In the genomic region with DNA sequence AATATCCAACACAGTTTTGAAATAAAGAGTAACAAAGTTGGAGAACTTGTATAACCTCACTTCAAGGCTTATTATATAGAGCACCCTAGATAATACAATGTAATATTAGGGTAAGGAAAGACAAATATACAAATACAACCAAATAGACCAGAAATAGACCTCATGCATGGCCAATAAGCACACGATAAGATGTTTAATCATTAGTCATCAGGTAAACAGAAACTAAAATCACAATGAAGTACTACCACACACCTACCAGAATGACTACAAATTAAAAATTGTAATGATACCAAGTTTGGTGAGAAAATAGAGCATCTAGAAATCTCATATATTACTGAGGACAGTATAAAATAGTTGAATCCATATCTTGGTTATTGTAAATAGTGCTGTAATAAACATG, we compare ENCODE assay signal across 33 cellular contexts.
"Had no signal": no experiment of that assay in that cellular context is flagged by ENCODE, and none has a peak within 500 bp of the region (broad histone marks: within the 10 kb centered on the region; RNA-seq: fewer than 3 reads in every experiment).

No MANE protein-coding gene starts in this region.

- H3K4me3 ChIP-seq: MG63 had no signal

- DNase-seq: activated B cell treated with CpG ODN at 0.5 μM for 24 hours; activated CD4-positive, alpha-beta T cell treated with anti-CD3 and anti-CD28 coated beads, Interleukin-2, amount 10 ng/mL, durations not matched to agents 24 days and 14 days; activated CD4-positive, alpha-beta T cell treated with anti-CD3 and anti-CD28 coated beads, Interleukin-2, amount 50 U/mL, for 4 hours; activated CD8-positive, alpha-beta T cell treated with anti-CD3 and anti-CD28 coated beads for 36 hours; activated effector memory CD4-positive, alpha-beta T cell treated with anti-CD3 and anti-CD28 coated beads, Interleukin-2, amount 50 U/mL, for 16 hours; activated naive CD4-positive, alpha-beta T cell; activated naive CD4-positive, alpha-beta T cell treated with anti-CD3 and anti-CD28 coated beads, Interleukin-2, amount 50 U/mL, for 16 hours; activated naive CD8-positive, alpha-beta T cell treated with anti-CD3 and anti-CD28 coated beads for 36 hours; activated T-cell treated with anti-CD3 and anti-CD28 coated beads, Interleukin-2, amount 50 U/mL, for 1 hour; activated T-cell treated with anti-CD3 and anti-CD28 coated beads, Interleukin-2, amount 50 U/mL, for 72 hours; amniotic stem cell; aorta; brain microvascular endothelial cell; Kasumi-1; KG1; MG63; NCI-H1048; NCI-H1105 treated with DMSO at 0.1 percent for 48 hours; NCI-H1436; NCI-H1694; NCI-H1930; NCI-H2081 treated with DMSO at 0.1 percent for 48 hours; NCI-H345; NCI-H526; NCI-H748 treated with DMSO at 0.1 percent for 48 hours; NK-92 treated with Interleukin-12 subunit alpha and Interleukin-12 subunit beta, amount 100 ng/mL, for 24 hours; Right ventricle myocardium superior; SW 1271; T-helper 1 cell; T-helper 2 cell; T-helper 9 cell had no signal

- ATAC-seq: activated CD8-positive, alpha-beta T cell treated with anti-CD3 and anti-CD28 coated beads for 36 hours; activated T-cell treated with anti-CD3 and anti-CD28 coated beads, Interleukin-2, amount 50 U/mL, for 72 hours; activated T-helper 17 cell treated with anti-CD3 and anti-CD28 coated beads, Interleukin-2, amount 50 U/mL, for 72 hours had no signal

- H3K27ac ChIP-seq: brain microvascular endothelial cell, VCaP had no signal

- H3K36me3 ChIP-seq: brain microvascular endothelial cell, MG63 had no signal

- H3K4me1 Mint-ChIP-seq: activated B cell treated with CpG ODN at 0.5 μM for 24 hours; activated CD4-positive, alpha-beta T cell treated with anti-CD3 and anti-CD28 coated beads, Interleukin-2, amount 10 ng/mL, durations not matched to agents 24 days and 14 days; activated T-helper 17 cell treated with anti-CD3 and anti-CD28 coated beads, Interleukin-2, amount 50 U/mL, for 72 hours had no signal

- H3K36me3 Mint-ChIP-seq: activated naive CD8-positive, alpha-beta T cell treated with anti-CD3 and anti-CD28 coated beads for 36 hours had no signal

- H3K27ac Mint-ChIP-seq: activated B cell treated with CpG ODN at 0.5 μM for 24 hours; activated CD4-positive, alpha-beta T cell treated with anti-CD3 and anti-CD28 coated beads, Interleukin-2, amount 10 ng/mL, durations not matched to agents 24 days and 14 days; activated CD8-positive, alpha-beta T cell treated with anti-CD3 and anti-CD28 coated beads for 36 hours; activated naive CD8-positive, alpha-beta T cell treated with anti-CD3 and anti-CD28 coated beads for 36 hours; activated T-helper 17 cell treated with anti-CD3 and anti-CD28 coated beads, Interleukin-2, amount 50 U/mL, for 72 hours had no signal

- H3K9me3 Mint-ChIP-seq: activated B cell treated with CpG ODN at 0.5 μM for 24 hours; activated CD4-positive, alpha-beta T cell treated with anti-CD3 and anti-CD28 coated beads, Interleukin-2, amount 10 ng/mL, durations not matched to agents 24 days and 14 days; activated CD8-positive, alpha-beta T cell treated with anti-CD3 and anti-CD28 coated beads for 36 hours; activated naive CD8-positive, alpha-beta T cell treated with anti-CD3 and anti-CD28 coated beads for 36 hours; activated T-cell treated with anti-CD3 and anti-CD28 coated beads, Interleukin-2, amount 50 U/mL, for 72 hours; activated T-helper 17 cell treated with anti-CD3 and anti-CD28 coated beads, Interleukin-2, amount 50 U/mL, for 72 hours had no signal

- H3K27me3 ChIP-seq: brain microvascular endothelial cell had no signal

- H3K4me3 Mint-ChIP-seq: activated B cell treated with CpG ODN at 0.5 μM for 24 hours; activated CD4-positive, alpha-beta T cell treated with anti-CD3 and anti-CD28 coated beads, Interleukin-2, amount 10 ng/mL, durations not matched to agents 24 days and 14 days; activated CD8-positive, alpha-beta T cell treated with anti-CD3 and anti-CD28 coated beads for 36 hours; activated naive CD8-positive, alpha-beta T cell treated with anti-CD3 and anti-CD28 coated beads for 36 hours; activated T-cell treated with anti-CD3 and anti-CD28 coated beads, Interleukin-2, amount 50 U/mL, for 72 hours; activated T-helper 17 cell treated with anti-CD3 and anti-CD28 coated beads, Interleukin-2, amount 50 U/mL, for 72 hours had no signal
